ENCODE assay signal across 8 cellular contexts in genomic region chr16:21487956-21488355, GRCh38.
DNase-seq lines count a peak whose midpoint lies in the region; ATAC-seq and TF ChIP-seq lines count a peak whose summit lies in the region.
"Not testable (repeated sequence)": the region's sequence is repeated elsewhere in the genome, so short reads cannot be mapped to it uniquely, and the experiment has no call there.

No MANE protein-coding gene starts in this region.

- not testable (repeated sequence) for H3K4me3 ChIP-seq in BLaER1 treated with 17β-estradiol and CSF1 and Interleukin-3, amounts not matched to agents 10 nM and 100 nM; Panc1 (ENCODE audit: low read depth in 2 of 2, low read length in 2 of 2); endodermal cell (ENCODE audit: low read length)

- not testable (repeated sequence) for ATAC-seq in Panc1; activated T-cell treated with anti-CD3 and anti-CD28 coated beads, Interleukin-2, amount 50 U/mL, for 72 hours (replicated peaks in 1 of 2)

- not testable (repeated sequence) for H3K9me3 ChIP-seq in BLaER1 treated with 17β-estradiol and CSF1 and Interleukin-3, amounts not matched to agents 10 nM and 100 nM (replicated peaks in 1 of 11); Panc1 (ENCODE audit: control insufficient read depth, insufficient read depth, low read depth, low read length); endodermal cell (ENCODE audit: control insufficient read depth, low read length)

- not testable (repeated sequence) for H3K27ac Mint-ChIP-seq in HFFc6; endodermal cell; neural crest cell (ENCODE audit: unreplicated experiment); type B pancreatic cell
- H3K27ac Mint-ChIP-seq in activated T-cell treated with anti-CD3 and anti-CD28 coated beads, Interleukin-2, amount 50 U/mL, for 72 hours: peak overlapping the region; percentile 38

- H3K4me2 ChIP-seq in BLaER1 treated with 17β-estradiol and CSF1 and Interleukin-3, amounts not matched to agents 10 nM and 100 nM: peak overlapping the region in 6 of 11 experiments; percentile 17 to 50 (median 26); a peak in 3 of 22 replicates

- CTCF ChIA-PET in Panc1 (lab: Charles Lee): not testable (repeated sequence)

- not testable (repeated sequence) for H3K27ac ChIP-seq in BLaER1 treated with 17β-estradiol and CSF1 and Interleukin-3, amounts not matched to agents 10 nM and 100 nM; Panc1 (ENCODE audit: low read length); endodermal cell (ENCODE audit: low read depth, low read length)

- in situ Hi-C loops in Panc1 (cut with HindIII; ENCODE audit: low pct_unique_long_range_greater_than_20kb, low sequenced_read_pairs): not testable (repeated sequence)

- DNase-seq in HFFc6 (peak; percentile 2), endodermal cell (peak; percentile 12)
- DNase-seq in Panc1 (ENCODE audit: low read depth, low spot score); activated T-cell treated with anti-CD3 and anti-CD28 coated beads, Interleukin-2, amount 50 U/mL, for 72 hours; neural crest cell (ENCODE audit: low read depth, low spot score); type B pancreatic cell (ENCODE audit: extremely low spot score, unreplicated experiment): not testable (repeated sequence)

- not testable (repeated sequence) for H3K9ac ChIP-seq in BLaER1 treated with 17β-estradiol and CSF1 and Interleukin-3, amounts not matched to agents 10 nM and 100 nM; endodermal cell (ENCODE audit: extremely low read depth, low read length, poor library complexity, severe bottlenecking)

- not testable (repeated sequence) for H3K36me3 ChIP-seq in BLaER1 treated with 17β-estradiol and CSF1 and Interleukin-3, amounts not matched to agents 10 nM and 100 nM; Panc1 (ENCODE audit: control insufficient read depth, insufficient read depth, low read length); endodermal cell (ENCODE audit: control insufficient read depth, insufficient read depth, low read length)

- H4K20me1 ChIP-seq in BLaER1 treated with 17β-estradiol and CSF1 and Interleukin-3, amounts not matched to agents 10 nM and 100 nM: peaks cover 0 to 15% (median 11%) of the 10 kb centered on the region in 11 experiments; a peak in 16 of 22 replicates

- H3K27me3 ChIP-seq in BLaER1 treated with 17β-estradiol and CSF1 and Interleukin-3, amounts not matched to agents 10 nM and 100 nM; Panc1 (ENCODE audit: control insufficient read depth, insufficient read depth, low read length); endodermal cell (ENCODE audit: control insufficient read depth, insufficient read depth, low read length, poor library complexity, severe bottlenecking): not testable (repeated sequence)

- POLR2A ChIA-PET in Panc1 (lab: Charles Lee): not testable (repeated sequence)

- not testable (repeated sequence) for H3K4me1 Mint-ChIP-seq in HFFc6 (ENCODE audit: low read depth); activated T-cell treated with anti-CD3 and anti-CD28 coated beads, Interleukin-2, amount 50 U/mL, for 72 hours (ENCODE audit: low read depth); endodermal cell; neural crest cell; type B pancreatic cell (ENCODE audit: unreplicated experiment)

- not testable (repeated sequence) for H3K9me3 Mint-ChIP-seq in HFFc6; activated T-cell treated with anti-CD3 and anti-CD28 coated beads, Interleukin-2, amount 50 U/mL, for 72 hours; endodermal cell; neural crest cell; type B pancreatic cell

- 93% methylated on average over 2 of the region's 4 CpGs; no CpG with 5 or more reads in 1 of the 2 experiments for WGBS in endodermal cell (ENCODE audit: insufficient coverage in 1 of 2, insufficient read length in 1 of 2), 2 experiments

- not testable (repeated sequence) for H3K4me3 Mint-ChIP-seq in HFFc6; activated T-cell treated with anti-CD3 and anti-CD28 coated beads, Interleukin-2, amount 50 U/mL, for 72 hours; endodermal cell; neural crest cell; type B pancreatic cell

- H3K4me1 ChIP-seq in BLaER1 treated with 17β-estradiol and CSF1 and Interleukin-3, amounts not matched to agents 10 nM and 100 nM: peaks cover 0 to 14% (median 5%) of the 10 kb centered on the region in 10 experiments; a peak in 12 of 20 replicates
- not testable (repeated sequence) for H3K4me1 ChIP-seq in Panc1 (ENCODE audit: control insufficient read depth, insufficient read depth, low read length); endodermal cell (ENCODE audit: control insufficient read depth, insufficient read depth, low read length)

- not testable (repeated sequence) for BruUV-seq in Panc1 (replicated peaks; lab: Mats Ljungman, UMichigan)

- not testable (repeated sequence) for H3K27me3 Mint-ChIP-seq in HFFc6 (ENCODE audit: insufficient read depth); activated T-cell treated with anti-CD3 and anti-CD28 coated beads, Interleukin-2, amount 50 U/mL, for 72 hours (ENCODE audit: low read depth); endodermal cell (ENCODE audit: insufficient read depth); neural crest cell (ENCODE audit: low read depth); type B pancreatic cell

- intact Hi-C loops in Panc1 (cut with micrococcal nuclease; ENCODE audit: unreplicated experiment): not testable (repeated sequence)

- not testable (repeated sequence) for H3K36me3 Mint-ChIP-seq in HFFc6 (ENCODE audit: low read depth); activated T-cell treated with anti-CD3 and anti-CD28 coated beads, Interleukin-2, amount 50 U/mL, for 72 hours (ENCODE audit: insufficient read depth in 2 of 2); endodermal cell (ENCODE audit: low read depth); neural crest cell (ENCODE audit: low read depth); type B pancreatic cell

- peak; percentile 29 for TF ChIP-seq CTCF in GM12873 (IDR thresholded peaks at IDR 0.05; ENCODE audit: insufficient read depth, low read depth, low read length, missing control alignments)
- peak; percentile 53 for TF ChIP-seq CTCF in HFFc6 (IDR thresholded peaks at IDR 0.05)
- TF ChIP-seq CTCF in Panc1 (IDR thresholded peaks at IDR 0.05): peak; percentile 17; the same call in 1 of the 2 replicates
- peak; percentile 52 for TF ChIP-seq CTCF in endodermal cell (conservative IDR thresholded peaks at IDR 0.05)
- peak; percentile 22 for TF ChIP-seq CTCF in neural crest cell (conservative IDR thresholded peaks at IDR 0.05)
- peak; percentile 45 for TF ChIP-seq CTCF in type B pancreatic cell (conservative IDR thresholded peaks at IDR 0.05)
